18 cellular contexts compared by ENCODE assay signal in the genomic region with DNA sequence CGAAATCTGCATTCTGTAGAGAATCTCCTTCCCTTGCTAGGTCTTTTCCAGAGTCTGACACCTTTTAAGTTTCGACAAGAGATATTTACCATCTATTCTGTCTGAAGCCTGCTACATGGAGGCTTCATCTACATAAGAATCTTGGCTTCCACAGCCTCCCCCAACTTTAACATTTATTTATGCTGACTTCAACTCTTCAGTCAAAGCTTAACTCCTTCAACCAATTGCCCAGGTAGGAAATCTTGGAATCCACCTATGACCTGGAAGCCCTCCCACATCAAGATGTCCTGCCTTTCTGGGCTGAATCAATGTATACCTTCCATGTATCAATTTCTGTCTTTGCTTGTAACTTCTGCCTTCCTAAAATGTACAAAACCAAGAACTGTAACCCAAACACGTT. TPM values are rescaled to one million over a fixed set of nuclear protein-coding genes. Genes with fewer than 3 reads are reported as not detected.
DNase-seq lines count a peak whose midpoint lies in the region; ATAC-seq, FAIRE-seq and TF ChIP-seq lines count a peak whose summit lies in the region.
"Had no signal": no experiment of that assay in that cellular context is flagged by ENCODE, and none has a peak within 500 bp of the region (broad histone marks: within the 10 kb centered on the region; RNA-seq: fewer than 3 reads in every experiment).

No MANE protein-coding gene starts in this region.

- intact Hi-C loops in adrenal gland (cut with DNase I), result no loop called here

- FAIRE-seq in H1 (lab: Jason Lieb, UNC), result peak; percentile 77

- no peak overlapping the region for H4K91ac ChIP-seq in H1 (replicated peaks; ENCODE audit: insufficient read length, low read length)

- H3K4me1 ChIP-seq in GM23338 (ENCODE audit: insufficient read depth), result peaks cover 19% of the 10 kb centered on the region
- peaks cover 16% of the 10 kb centered on the region for H3K4me1 ChIP-seq in HUES64 (ENCODE audit: insufficient read depth, low read length)
- H3K4me1 ChIP-seq in H1 (replicated peaks in 1 of 4; ENCODE audit: control insufficient read depth in 3 of 4, insufficient read depth in 4 of 4, low read length in 3 of 4), result peaks cover 2 to 9% (median 5%) of the 10 kb centered on the region in 4 experiments; a peak in 4 of 7 replicates
- peaks cover 3% of the 10 kb centered on the region; the same call in 1 of the 2 replicates for H3K4me1 ChIP-seq in iPS DF 6.9 (ENCODE audit: control insufficient read depth, insufficient read depth, low read length)
- H3K4me1 ChIP-seq in Karpas-422 (ENCODE audit: low read length), result peaks cover 15% of the 10 kb centered on the region
- no peaks in the 10 kb centered on the region for H3K4me1 ChIP-seq in adrenal gland (replicated peaks in 1 of 2)
- H3K4me1 ChIP-seq: BLaER1 had no signal

- no peak overlapping the region for H3K56ac ChIP-seq in H1 (replicated peaks; ENCODE audit: insufficient read length, low read depth, low read length)

- ATAC-seq in GM23338, result peak; percentile 60
- ATAC-seq: GM12878 had no signal

- peaks cover 4% of the 10 kb centered on the region; the same call in 1 of the 2 replicates for H3K9me2 ChIP-seq in GM23338 (ENCODE audit: insufficient read depth)
- H3K9me2 ChIP-seq in Karpas-422 (replicated peaks; ENCODE audit: insufficient read depth, low read length), result no peaks in the 10 kb centered on the region

- H2BK5ac ChIP-seq in H1 (ENCODE audit: low read depth, low read length), result 0 out of 2 replicates have a peak overlapping the region, but pooled peaks have one; percentile 11

- H4K8ac ChIP-seq in H1 (ENCODE audit: extremely low read depth, insufficient read depth, low read length), result no peak overlapping the region

- no peak overlapping the region for H2AK5ac ChIP-seq in H1 (ENCODE audit: low read depth, low read length)

- H3K79me1 ChIP-seq in H1 (ENCODE audit: low read depth, low read length), result no peaks in the 10 kb centered on the region

- no peaks in the 10 kb centered on the region for H3K23me2 ChIP-seq in H1 (ENCODE audit: low read depth, low read length)

- H3K27ac Mint-ChIP-seq in GM23338, result peak overlapping the region; percentile 39; the same call in 1 of the 2 replicates
- H3K27ac Mint-ChIP-seq: CD14-positive monocyte; CD4-positive, alpha-beta memory T cell; IgD-negative memory B cell had no signal

- no peak for TF ChIP-seq EP300 in H1 (IDR thresholded peaks at IDR 0.05; ENCODE audit: borderline replicate concordance in 1 of 2, low read depth in 2 of 2, low read length in 2 of 2)

- H3K4me3 ChIP-seq in GM23338 (no peak overlapping the region), HUES64 (ENCODE audit: low read length) (0 out of 2 replicates have a peak overlapping the region, but pooled peaks have one; percentile 22), H1 (ENCODE audit: extremely low read depth in 1 of 4, insufficient read depth in 2 of 4, low read depth in 3 of 4, low read length in 4 of 4) (peak overlapping the region in 1 of 4 experiments; percentile 31; a peak in 1 of 8 replicates), iPS DF 6.9 (ENCODE audit: low read length) (no peak overlapping the region), Karpas-422 (ENCODE audit: low read length) (no peak overlapping the region), adrenal gland (no peak overlapping the region)
- H3K4me3 ChIP-seq: BLaER1, GM12878 had no signal

- H3K36me3 ChIP-seq in GM23338 (ENCODE audit: insufficient read depth) (no peaks in the 10 kb centered on the region), HUES64 (ENCODE audit: insufficient read depth, low read length) (no peaks in the 10 kb centered on the region), H1 (ENCODE audit: control insufficient read depth in 2 of 4, insufficient read depth in 4 of 4, low read length in 3 of 4) (no peaks in the 10 kb centered on the region), iPS DF 6.9 (ENCODE audit: control insufficient read depth, insufficient read depth, low read length) (0 out of 2 replicates have a peak, but pooled peaks cover 2% of the 10 kb centered on the region), Karpas-422 (ENCODE audit: insufficient read depth, low read length) (no peaks in the 10 kb centered on the region), adrenal gland (replicated peaks in 1 of 2) (no peaks in the 10 kb centered on the region)
- H3K36me3 ChIP-seq: BLaER1 had no signal

- peak overlapping the region; percentile 60 for H3K27ac ChIP-seq in GM23338 (ENCODE audit: low read depth)
- H3K27ac ChIP-seq in HUES64 (ENCODE audit: low read depth, low read length), result peak overlapping the region; percentile 54
- H3K27ac ChIP-seq in H1 (ENCODE audit: low read depth, low read length), result no peak overlapping the region
- no peak overlapping the region for H3K27ac ChIP-seq in iPS DF 6.9 (ENCODE audit: low read length)
- H3K27ac ChIP-seq in Karpas-422 (ENCODE audit: low read length), result no peak overlapping the region
- no peak overlapping the region for H3K27ac ChIP-seq in adrenal gland
- H3K27ac ChIP-seq: BLaER1 had no signal

- peaks cover 17% of the 10 kb centered on the region for H3K4me1 Mint-ChIP-seq in GM23338
- H3K4me1 Mint-ChIP-seq: CD14-positive monocyte had no signal

- no peak overlapping the region for H3K14ac ChIP-seq in H1 (ENCODE audit: insufficient read length)

- no peak overlapping the region for H3K4ac ChIP-seq in H1 (replicated peaks; ENCODE audit: insufficient read length, low read depth, low read length)

- H3K23ac ChIP-seq in H1 (ENCODE audit: insufficient read length), result no peak overlapping the region

- no peaks in the 10 kb centered on the region for H3K27me3 ChIP-seq in GM23338 (ENCODE audit: insufficient read depth)
- no peaks in the 10 kb centered on the region for H3K27me3 ChIP-seq in HUES64 (ENCODE audit: insufficient read depth, low read length)
- H3K27me3 ChIP-seq in H1 (replicated peaks in 1 of 4; ENCODE audit: control insufficient read depth in 3 of 4, extremely low read depth in 1 of 4, insufficient read depth in 3 of 4, low read length in 3 of 4), result no peaks in the 10 kb centered on the region
- H3K27me3 ChIP-seq in iPS DF 6.9 (ENCODE audit: control insufficient read depth, insufficient read depth, low read length), result no peaks in the 10 kb centered on the region
- H3K27me3 ChIP-seq in Karpas-422 (ENCODE audit: low read length), result no peaks in the 10 kb centered on the region
- H3K27me3 ChIP-seq in adrenal gland, result no peaks in the 10 kb centered on the region
- H3K27me3 ChIP-seq: BLaER1 had no signal

- H2BK20ac ChIP-seq in H1 (ENCODE audit: low read length), result no peak overlapping the region

- H4K20me1 ChIP-seq in GM23338 (replicated peaks; ENCODE audit: insufficient read depth), result no peaks in the 10 kb centered on the region
- H4K20me1 ChIP-seq in H1 (replicated peaks in 1 of 2; ENCODE audit: control insufficient read depth in 1 of 2, insufficient read depth in 2 of 2, low read length in 2 of 2), result no peaks in the 10 kb centered on the region
- no peaks in the 10 kb centered on the region for H4K20me1 ChIP-seq in Karpas-422 (ENCODE audit: insufficient read depth, low read depth, low read length)
- H4K20me1 ChIP-seq: BLaER1 had no signal

- no peak overlapping the region for H2BK15ac ChIP-seq in H1 (ENCODE audit: low read length)

- TF ChIP-seq POLR2A in H1 (IDR thresholded peaks at IDR 0.05; ENCODE audit: control extremely low read depth in 1 of 2, low read depth in 2 of 2, low read length in 2 of 2) (no peak), adrenal gland (IDR thresholded peaks at IDR 0.05) (no peak)

- no peaks in the 10 kb centered on the region for H3F3A ChIP-seq in GM23338 (replicated peaks; ENCODE audit: low read depth)

- peaks cover 19% of the 10 kb centered on the region for H3K36me3 Mint-ChIP-seq in GM23338 (ENCODE audit: low read depth)

- H3K79me2 ChIP-seq in GM23338 (replicated peaks; ENCODE audit: insufficient read depth), result no peaks in the 10 kb centered on the region
- H3K79me2 ChIP-seq in H1 (ENCODE audit: control insufficient read depth in 1 of 2, insufficient read depth in 2 of 2, low read length in 2 of 2), result no peaks in the 10 kb centered on the region
- no peaks in the 10 kb centered on the region for H3K79me2 ChIP-seq in Karpas-422 (ENCODE audit: low read length)

- TF ChIP-seq CTCF in GM23338 (conservative IDR thresholded peaks at IDR 0.05; ENCODE audit: low read depth in 2 of 2), result no peak
- TF ChIP-seq CTCF in H1 (IDR thresholded peaks at IDR 0.05; ENCODE audit: control extremely low read depth in 1 of 3, insufficient read depth in 1 of 3, low read depth in 1 of 3, low read length in 3 of 3), result no peak
- TF ChIP-seq CTCF in adrenal gland (IDR thresholded peaks at IDR 0.05), result no peak

- H3K9ac ChIP-seq in HUES64 (ENCODE audit: low read depth, low read length) (no peak overlapping the region), H1 (replicated peaks in 1 of 4; ENCODE audit: extremely low read depth in 1 of 4, low read depth in 3 of 4, low read length in 3 of 4) (no peak overlapping the region), Karpas-422 (ENCODE audit: low read length) (no peak overlapping the region)
- H3K9ac ChIP-seq: BLaER1 had no signal

- H2AFZ ChIP-seq in GM23338 (no peak overlapping the region), H1 (ENCODE audit: low read length) (no peak overlapping the region), Karpas-422 (ENCODE audit: low read length) (no peak overlapping the region)

- no peak overlapping the region for H2BK12ac ChIP-seq in H1 (ENCODE audit: low read depth, low read length)

- DNase-seq in GM23338 (ENCODE audit: low spot score), result peak; percentile 42
- peak in 1 of 2 experiments; percentile 9 for DNase-seq in H1 (ENCODE audit: low read depth in 1 of 2, low spot score in 2 of 2)
- DNase-seq in iPS DF 6.9 (ENCODE audit: low read depth, low spot score), result peak; percentile 20
- DNase-seq in GDM1 (lab: John Stamatoyannopoulos, UW), result no peak
- DNase-seq in HuH-7 (ENCODE audit: low spot score), result no peak
- no peak for DNase-seq in Karpas-422
- DNase-seq in adrenal gland, result no peak
- DNase-seq: 8988T; CD4-positive, alpha-beta memory T cell; DMS79 treated with DMSO at 0.1 percent for 48 hours; GOT3; HCEC 1CT; KBM-7 had no signal

- H3K18ac ChIP-seq in H1 (ENCODE audit: extremely low read depth, low read length), result peak overlapping the region; percentile 5; the same call in 1 of the 2 replicates

- peaks cover 27% of the 10 kb centered on the region for H3K9me3 Mint-ChIP-seq in GM23338

- peaks cover 19% of the 10 kb centered on the region for H3K9me3 ChIP-seq in HUES64 (ENCODE audit: insufficient read depth, low read depth, low read length)
- no peaks in the 10 kb centered on the region for H3K9me3 ChIP-seq in H1 (ENCODE audit: insufficient read depth in 2 of 2, low read depth in 1 of 2, low read length in 1 of 2)
- H3K9me3 ChIP-seq in iPS DF 6.9 (ENCODE audit: control insufficient read depth, insufficient read depth, low read length), result peaks cover 2% of the 10 kb centered on the region
- H3K9me3 ChIP-seq in Karpas-422 (ENCODE audit: low read length), result no peaks in the 10 kb centered on the region
- H3K9me3 ChIP-seq in adrenal gland (replicated peaks in 1 of 3), result no peaks in the 10 kb centered on the region

- H3K4me2 ChIP-seq in GM23338 (peak overlapping the region; percentile 53), H1 (ENCODE audit: insufficient read depth in 1 of 2, low read depth in 2 of 2, low read length in 2 of 2) (peak overlapping the region; percentile 48 to 63), Karpas-422 (ENCODE audit: low read depth, low read length, poor library complexity, severe bottlenecking) (no peak overlapping the region)
- H3K4me2 ChIP-seq: BLaER1 had no signal

- peak overlapping the region; percentile 15; the same call in 2 of the 3 replicates for H3K4me3 Mint-ChIP-seq in GM23338
- H3K4me3 Mint-ChIP-seq: CD14-positive monocyte; CD4-positive, alpha-beta memory T cell; IgD-negative memory B cell had no signal

- POLR2A ChIA-PET in H1 (lab: Charles Lee; ENCODE audit: partially characterized antibody), result no interaction called here

- TF ChIP-seq RAD21 in H1 (IDR thresholded peaks at IDR 0.05 in 1 of 2, conservative IDR thresholded peaks at IDR 0.05 in 1 of 2; ENCODE audit: low read depth in 2 of 2, low read length in 2 of 2), result no peak

- WGBS in HUES64, result 37% methylated on average over 3 of the region's 3 CpGs
- WGBS in H1 (ENCODE audit: extremely low coverage in 1 of 2, insufficient coverage in 1 of 2, insufficient read length in 1 of 2, insufficient replicate concordance in 2 of 2, low coverage in 1 of 2, low lambda C conversion rate in 2 of 2, missing lambda C conversion rate in 1 of 2), 2 experiments, result 69% methylated on average over 3 of the region's 3 CpGs; no CpG with 5 or more reads in 1 of the 2 experiments
- WGBS in iPS DF 6.9 (ENCODE audit: insufficient coverage, insufficient read length), result no CpG with 5 or more reads among the region's 3 CpGs
- 74 to 83% (median 80%) methylated on average over 3 of the region's 3 CpGs for WGBS in adrenal gland, 4 donors

- no peaks in the 10 kb centered on the region for H3K27me3 Mint-ChIP-seq in GM23338 (ENCODE audit: insufficient read depth, low read depth, poor library complexity)

- no peak overlapping the region for H4K5ac ChIP-seq in H1 (ENCODE audit: insufficient read length, low read depth, low read length)

- CTCF ChIA-PET in H1 (lab: Charles Lee; ENCODE audit: partially characterized antibody), result interaction anchor here (1.6 kb wide), 1 partner anchor 80 kb away, joined by 4 read pairs; no protein-coding TSS in a partner anchor

- H2BK120ac ChIP-seq in H1 (replicated peaks; ENCODE audit: low read depth, low read length), result no peak overlapping the region

RNA-seq across cellular contexts. Expression of gene MINPP1, which starts 54.7 kb away (rescaled TPM):
- total RNA-seq in GM23338 (2014; rRNA removed; shearing (Covaris generic)), result 39.3 and 43.0 TPM in 2 replicates
- polyA plus RNA-seq in GM23338 (2016; fragmentation: Nextera tagmentation; extraction: Ambion mirVana) (27.0 TPM in 2 replicates), H1 (2011; rRNA removed) (13.6 and 14.5 TPM in 2 replicates), adrenal gland (10 to 100 TPM; 19.4 to 27.1 (median 22.3) TPM)
- polyA plus RNA-seq in HUES64 (2013, experiment 1 of 2), result 25.8 TPM
- 25.2 TPM for polyA plus RNA-seq in HUES64 (2013, experiment 2 of 2)
- 26.1 and 27.2 TPM in 2 replicates for total RNA-seq in H1 (2021; fragmentation: NEBNext Ultra II Directional; extraction: Animal tissue kit (Norgen Biotek cat#: 25700))
- polyA plus RNA-seq in H1 (2011; cell fraction: cytosol; rRNA removed), result 12.0 TPM
- polyA plus RNA-seq in H1 (2011; cell fraction: nucleus; rRNA removed), result 10.5 TPM
- 15.1 to 20.2 TPM (median 16.6 TPM) in 4 replicates for polyA plus RNA-seq in H1 (2012, experiment 1 of 2)
- polyA plus RNA-seq in H1 (2012, experiment 2 of 2), result 4.4 TPM
- polyA plus RNA-seq in H1 (2013, experiment 1 of 2), result 33.9 TPM
- polyA plus RNA-seq in H1 (2013, experiment 2 of 2), result 38.0 TPM
- 6.5 and 9.3 TPM in 2 replicates for polyA minus RNA-seq in H1 (2011; rRNA and poly(A)+ RNA removed)
- polyA minus RNA-seq in H1 (2011; cell fraction: cytosol; rRNA and poly(A)+ RNA removed), result 11.6 TPM
- 18.9 TPM for polyA minus RNA-seq in H1 (2011; cell fraction: nucleus; rRNA and poly(A)+ RNA removed)
- total RNA-seq in Karpas-422 (2014; rRNA removed; shearing (Covaris generic); ENCODE audit: low replicate concordance), result 12.2 and 13.3 TPM in 2 replicates
- total RNA-seq in adrenal gland, result 10 to 100 TPM; 35.3 to 75.8 (median 55.7) TPM

Comparison
In these comparisons a context has a peak if more than half of its experiments do, and no peak if none do; other contexts are left out.
1. DNase-seq: peak in GM23338 (single experiment) and iPS DF 6.9 (single experiment); none in GDM1 (single experiment), HuH-7 (single experiment), Karpas-422 (single experiment) and adrenal gland (0 of 7).
2. H3K27ac ChIP-seq: peak in GM23338 (single experiment) and HUES64 (single experiment); none in H1 (single experiment), iPS DF 6.9 (single experiment), Karpas-422 (single experiment) and adrenal gland (0 of 5).